ENCODE assay signal across 11 cellular contexts in genomic region chr6:31658158-31658688, GRCh38. TPM values are rescaled to one million over a fixed set of nuclear protein-coding genes. Genes with fewer than 3 reads are reported as not detected.
DNase-seq lines count a peak whose midpoint lies in the region; TF ChIP-seq lines count a peak whose summit lies in the region.
"Had no signal": no experiment of that assay in that cellular context is flagged by ENCODE, and none has a peak within 500 bp of the region (broad histone marks: within the 10 kb centered on the region; RNA-seq: fewer than 3 reads in every experiment).

No MANE protein-coding gene starts in this region.

- peak overlapping the region; percentile 81 for H3K27ac Mint-ChIP-seq in activated CD4-positive, alpha-beta T cell treated with anti-CD3 and anti-CD28 coated beads, Interleukin-2, amount 10 ng/mL, durations not matched to agents 7 days and 5 days

- peaks cover 24% of the 10 kb centered on the region for H3F3A ChIP-seq in PC-9 (ENCODE audit: insufficient read depth, low read depth)

- H3K9me3 ChIP-seq in PC-9 (ENCODE audit: insufficient read depth, low read depth) (no peaks in the 10 kb centered on the region), skeletal muscle tissue (ENCODE audit: control insufficient read depth in 3 of 3, low read length in 3 of 3) (no peaks in the 10 kb centered on the region)
- H3K9me3 ChIP-seq: heart right ventricle had no signal

- H3K9me3 Mint-ChIP-seq in activated CD4-positive, alpha-beta T cell treated with anti-CD3 and anti-CD28 coated beads, Interleukin-2, amount 10 ng/mL, durations not matched to agents 7 days and 5 days, result no peaks in the 10 kb centered on the region

- H3K9me2 ChIP-seq in PC-9 (ENCODE audit: insufficient read depth), result no peaks in the 10 kb centered on the region

- H3K36me3 ChIP-seq in PC-9 (ENCODE audit: low read depth), result 0 out of 2 replicates have a peak, but pooled peaks cover 5% of the 10 kb centered on the region
- peaks cover 20 to 35% (median 24%) of the 10 kb centered on the region in 3 donors for H3K36me3 ChIP-seq in skeletal muscle tissue (ENCODE audit: control insufficient read depth in 3 of 3, insufficient read depth in 3 of 3, low read length in 3 of 3)

- peak overlapping the region in 2 of 3 donors; percentile 3 to 75 for H3K9ac ChIP-seq in skeletal muscle tissue (ENCODE audit: low read depth in 1 of 3, low read length in 3 of 3)

- TF ChIP-seq CTCF in PC-9 (conservative IDR thresholded peaks at IDR 0.05) (no peak), epithelial cell of proximal tubule (conservative IDR thresholded peaks at IDR 0.05; ENCODE audit: low read depth, low read length) (no peak)

- peaks cover 35% of the 10 kb centered on the region for H3K79me2 ChIP-seq in PC-9 (ENCODE audit: low read depth)

- H3K27me3 Mint-ChIP-seq in activated CD4-positive, alpha-beta T cell treated with anti-CD3 and anti-CD28 coated beads, Interleukin-2, amount 10 ng/mL, durations not matched to agents 7 days and 5 days, result no peaks in the 10 kb centered on the region

- 0 out of 2 replicates have a peak, but pooled peaks cover 7% of the 10 kb centered on the region for H4K20me1 ChIP-seq in PC-9 (ENCODE audit: insufficient read depth)

- intact Hi-C loops in PC-9 (cut with micrococcal nuclease; ENCODE audit: unreplicated experiment), result no loop called here

- H3K4me1 Mint-ChIP-seq in activated CD4-positive, alpha-beta T cell treated with anti-CD3 and anti-CD28 coated beads, Interleukin-2, amount 10 ng/mL, durations not matched to agents 7 days and 5 days, result peaks cover 70% of the 10 kb centered on the region

- peaks cover 20% of the 10 kb centered on the region for H3K4me1 ChIP-seq in PC-9 (replicated peaks; ENCODE audit: insufficient read depth)
- peaks cover 39 to 54% (median 53%) of the 10 kb centered on the region in 3 donors for H3K4me1 ChIP-seq in skeletal muscle tissue (ENCODE audit: control insufficient read depth in 3 of 3, insufficient read depth in 3 of 3, low read length in 3 of 3)

- DNase-seq in activated CD4-positive, alpha-beta T cell treated with anti-CD3 and anti-CD28 coated beads, Interleukin-2, amount 10 ng/mL, durations not matched to agents 7 days and 5 days, result no peak
- no peak for DNase-seq in activated CD4-positive, alpha-beta T cell treated with anti-CD3 and anti-CD28 coated beads for 48 hours
- no peak for DNase-seq in PC-9
- DNase-seq in epithelial cell of proximal tubule (ENCODE audit: low read depth), result no peak
- DNase-seq in COLO668 (lab: John Stamatoyannopoulos, UW; ENCODE audit: unreplicated experiment), result no peak
- DNase-seq in foreskin melanocyte, result no peak
- DNase-seq in NCI-H446 (lab: John Stamatoyannopoulos, UW), result no peak
- DNase-seq: effector CD8-positive, alpha-beta T cell; heart right ventricle; NCI-H2081 had no signal

- H2AFZ ChIP-seq in PC-9, result no peak overlapping the region

- H3K4me3 Mint-ChIP-seq in activated CD4-positive, alpha-beta T cell treated with anti-CD3 and anti-CD28 coated beads, Interleukin-2, amount 10 ng/mL, durations not matched to agents 7 days and 5 days, result peak overlapping the region; percentile 93

- H3K36me3 Mint-ChIP-seq in activated CD4-positive, alpha-beta T cell treated with anti-CD3 and anti-CD28 coated beads, Interleukin-2, amount 10 ng/mL, durations not matched to agents 7 days and 5 days (ENCODE audit: low read depth), result peaks cover 56% of the 10 kb centered on the region

- peak overlapping the region; percentile 88; the same call in 1 of the 2 replicates for H3K4me2 ChIP-seq in PC-9

- CTCF ChIA-PET in activated CD4-positive, alpha-beta T cell treated with anti-CD3 and anti-CD28 coated beads, Interleukin-2, amount 10 ng/mL, durations not matched to agents 7 days and 5 days (lab: Charles Lee), result interaction anchor here (0.8 to 1.6 kb wide), 4 partner anchors 16 to 111 kb away, joined by 3 to 6 read pairs (median 4); no protein-coding TSS in a partner anchor
- CTCF ChIA-PET in PC-9 (lab: Charles Lee), result no interaction called here

- H3K27ac ChIP-seq in PC-9, result no peak overlapping the region
- no peak overlapping the region for H3K27ac ChIP-seq in skeletal muscle tissue (ENCODE audit: low read depth, low read length)

- no TSS peak for BruUV-seq in PC-9 (replicated peaks; lab: Mats Ljungman, UMichigan)

- H3K4me3 ChIP-seq in PC-9, result no peak overlapping the region; the same call in 1 of the 2 replicates
- H3K4me3 ChIP-seq in epithelial cell of proximal tubule (ENCODE audit: low read depth, low read length), result peak overlapping the region; percentile 5
- H3K4me3 ChIP-seq in skeletal muscle tissue (ENCODE audit: low read length in 3 of 3), result peak overlapping the region in 1 of 3 donors; percentile 13

- POLR2A ChIA-PET in activated CD4-positive, alpha-beta T cell treated with anti-CD3 and anti-CD28 coated beads, Interleukin-2, amount 10 ng/mL, durations not matched to agents 7 days and 5 days (lab: Charles Lee), result interaction anchor here (0.7 kb wide), 1 partner anchor 60 kb away, joined by 5 read pairs; no protein-coding TSS in a partner anchor
- POLR2A ChIA-PET in PC-9 (lab: Charles Lee; ENCODE audit: unreplicated experiment), result no interaction called here

- H3K27me3 ChIP-seq in PC-9 (ENCODE audit: insufficient read depth, low read depth), result no peaks in the 10 kb centered on the region
- H3K27me3 ChIP-seq in skeletal muscle tissue (ENCODE audit: control insufficient read depth in 3 of 3, insufficient read depth in 3 of 3, low read length in 3 of 3), result no peaks in the 10 kb centered on the region
- H3K27me3 ChIP-seq: heart right ventricle had no signal

RNA-seq across cellular contexts. Expression of gene C6orf47, which starts 2.4 kb away (rescaled TPM):
- total RNA-seq in activated CD4-positive, alpha-beta T cell treated with anti-CD3 and anti-CD28 coated beads, Interleukin-2, amount 10 ng/mL, durations not matched to agents 7 days and 5 days, result 10 to 100 TPM; 20.2 to 20.9 TPM
- 17.2 and 17.8 TPM in 2 replicates for total RNA-seq in PC-9 (2021)
- 17.2 and 19.3 TPM in 2 replicates for total RNA-seq in epithelial cell of proximal tubule
- total RNA-seq in skeletal muscle tissue, result 18.3 TPM

RNA-seq across cellular contexts. Expression of gene APOM, which starts 2.5 kb away (rescaled TPM):
- total RNA-seq in activated CD4-positive, alpha-beta T cell treated with anti-CD3 and anti-CD28 coated beads, Interleukin-2, amount 10 ng/mL, durations not matched to agents 7 days and 5 days, result 1 to 10 TPM; 3.9 to 4.5 TPM
- total RNA-seq in PC-9 (2021) (2.7 and 2.9 TPM in 2 replicates), epithelial cell of proximal tubule (0.72 and 0.81 TPM in 2 replicates), skeletal muscle tissue (1.0 TPM)

RNA-seq across cellular contexts. Expression of gene BAG6, which starts 5.8 kb away (rescaled TPM):
- 100 to 1,000 TPM; 268 to 286 TPM for total RNA-seq in activated CD4-positive, alpha-beta T cell treated with anti-CD3 and anti-CD28 coated beads, Interleukin-2, amount 10 ng/mL, durations not matched to agents 7 days and 5 days
- 336 and 358 TPM in 2 replicates for total RNA-seq in PC-9 (2021)
- 307 and 331 TPM in 2 replicates for total RNA-seq in epithelial cell of proximal tubule
- 118 TPM for total RNA-seq in skeletal muscle tissue

RNA-seq across cellular contexts. Expression of gene GPANK1, which starts 6.6 kb away (rescaled TPM):
- total RNA-seq in activated CD4-positive, alpha-beta T cell treated with anti-CD3 and anti-CD28 coated beads, Interleukin-2, amount 10 ng/mL, durations not matched to agents 7 days and 5 days, result 10 to 100 TPM; 34.4 to 42.9 TPM
- total RNA-seq in PC-9 (2021) (11.5 and 13.0 TPM in 2 replicates), epithelial cell of proximal tubule (16.0 and 32.9 TPM in 2 replicates), skeletal muscle tissue (16.2 TPM)

RNA-seq across cellular contexts. Expression of gene CSNK2B, which starts 7.7 kb away (rescaled TPM):
- 100 to 1,000 TPM; 218 to 273 TPM for total RNA-seq in activated CD4-positive, alpha-beta T cell treated with anti-CD3 and anti-CD28 coated beads, Interleukin-2, amount 10 ng/mL, durations not matched to agents 7 days and 5 days
- total RNA-seq in PC-9 (2021) (152 and 173 TPM in 2 replicates), epithelial cell of proximal tubule (313 and 435 TPM in 2 replicates), skeletal muscle tissue (68.4 TPM)
